8 cellular contexts compared by ENCODE assay signal in genomic region chr2:8684885-8685696, GRCh38. TPM values are rescaled to one million over a fixed set of nuclear protein-coding genes. Genes with fewer than 3 reads are reported as not detected.
A peak's percentile ranks its signal among the peaks of the same experiment; 100 is the strongest.
DNase-seq lines count a peak whose midpoint lies in the region; ATAC-seq, FAIRE-seq and TF ChIP-seq lines count a peak whose summit lies in the region.

No MANE protein-coding gene starts in this region.

- H3K9ac ChIP-seq in endothelial cell of umbilical vein (replicated peaks; ENCODE audit: extremely low read depth, insufficient read depth, low read length): no peak overlapping the region

- no peaks in the 10 kb centered on the region for H3K9me1 ChIP-seq in endothelial cell of umbilical vein (replicated peaks; ENCODE audit: control insufficient read depth, extremely low read depth, insufficient read depth, low read length)

- no peaks in the 10 kb centered on the region for H3K36me3 ChIP-seq in BJ (ENCODE audit: control insufficient read depth, insufficient read depth, low read length)
- H3K36me3 ChIP-seq in endothelial cell of umbilical vein (ENCODE audit: control insufficient read depth in 2 of 2, extremely low read depth in 1 of 2, insufficient read depth in 2 of 2, low read length in 2 of 2): no peaks in the 10 kb centered on the region

- H3K4me3 ChIP-seq in BJ (ENCODE audit: low read depth, low read length) (peak overlapping the region; percentile 94), endothelial cell of umbilical vein (replicated peaks in 1 of 3; ENCODE audit: insufficient read depth in 1 of 3, low read depth in 1 of 3, low read length in 3 of 3) (peak overlapping the region in 2 of 3 experiments; percentile 22 to 43)

- H3K27ac Mint-ChIP-seq in stimulated activated naive CD8-positive, alpha-beta T cell treated with anti-CD3 and anti-CD28 coated beads, Interleukin-15, amount 100 ng/mL, for 72 hours: peak overlapping the region; percentile 95 to 98

- H3K4me1 Mint-ChIP-seq in stimulated activated naive CD8-positive, alpha-beta T cell treated with anti-CD3 and anti-CD28 coated beads, Interleukin-15, amount 100 ng/mL, for 72 hours: peaks cover 20% of the 10 kb centered on the region

- TF ChIP-seq POLR2A in endothelial cell of umbilical vein (IDR thresholded peaks at IDR 0.05; ENCODE audit: low read depth, low read length): no peak

- H3K4me3 Mint-ChIP-seq in stimulated activated naive CD8-positive, alpha-beta T cell treated with anti-CD3 and anti-CD28 coated beads, Interleukin-15, amount 100 ng/mL, for 72 hours: peak overlapping the region; percentile 85 to 99

- TF ChIP-seq CTCF in BJ (IDR thresholded peaks at IDR 0.05; ENCODE audit: insufficient read depth, low read depth, low read length) (no peak), endothelial cell of umbilical vein (IDR thresholded peaks at IDR 0.05; ENCODE audit: extremely low read depth in 1 of 2, insufficient read depth in 1 of 2, low read depth in 1 of 2, low read length in 2 of 2) (no peak)

- H3K27me3 ChIP-seq in BJ (ENCODE audit: control insufficient read depth, insufficient read depth, low read length): no peaks in the 10 kb centered on the region
- H3K27me3 ChIP-seq in endothelial cell of umbilical vein (ENCODE audit: control insufficient read depth in 2 of 2, insufficient read depth in 2 of 2, low read length in 2 of 2): peaks cover 8 to 22% of the 10 kb centered on the region in 2 experiments

- CTCF ChIA-PET in BJ (lab: Yijun Ruan, JAX) (interaction anchor here (1.6 kb wide), 1 partner anchor 1258 kb away, joined by 11 read pairs; no protein-coding TSS in a partner anchor), endothelial cell of umbilical vein (lab: Charles Lee) (interaction anchor here (1.4 to 1.9 kb wide), 2 partner anchors 1257 to 1588 kb away, joined by 7 to 33 read pairs; no protein-coding TSS in a partner anchor)

- no peaks in the 10 kb centered on the region for H3K9me3 Mint-ChIP-seq in stimulated activated naive CD8-positive, alpha-beta T cell treated with anti-CD3 and anti-CD28 coated beads, Interleukin-15, amount 100 ng/mL, for 72 hours

- peak; percentile 4 for ATAC-seq in GM21619 (IDR thresholded peaks at IDR 0.05; ENCODE audit: unreplicated experiment)
- ATAC-seq in stimulated activated naive CD8-positive, alpha-beta T cell treated with anti-CD3 and anti-CD28 coated beads, Interleukin-15, amount 100 ng/mL, for 72 hours: peak; percentile 20
- no peak for ATAC-seq in HG03457 (IDR thresholded peaks at IDR 0.05; ENCODE audit: unreplicated experiment)

- H4K20me1 ChIP-seq in endothelial cell of umbilical vein (replicated peaks; ENCODE audit: control insufficient read depth, extremely low read depth, insufficient read depth, low read length): no peaks in the 10 kb centered on the region

- dilution Hi-C loops in endothelial cell of umbilical vein (cut with MboI; ENCODE audit: extremely low pct_ligation_motif_present, low sequenced_read_pairs): no loop called here

- no peak for FAIRE-seq in endothelial cell of umbilical vein (lab: Jason Lieb, UNC)

- H3K27me3 Mint-ChIP-seq in stimulated activated naive CD8-positive, alpha-beta T cell treated with anti-CD3 and anti-CD28 coated beads, Interleukin-15, amount 100 ng/mL, for 72 hours: no peaks in the 10 kb centered on the region

- peaks cover 37% of the 10 kb centered on the region for H3K4me1 ChIP-seq in endothelial cell of umbilical vein (ENCODE audit: control insufficient read depth, extremely low read depth, insufficient read depth, low read length)

- intact Hi-C loops in endothelial cell of umbilical vein (cut with micrococcal nuclease): loop anchor here (1.0 to 10.0 kb wide), 5 partner anchors 40 to 1860 kb away; no protein-coding TSS in a partner anchor

- DNase-seq in BJ (ENCODE audit: low read depth): no peak
- DNase-seq in NCI-H2227 (lab: John Stamatoyannopoulos, UW; ENCODE audit: unreplicated experiment): peak; percentile 52
- DNase-seq in activated CD8-positive, alpha-beta memory T cell treated with anti-CD3 and anti-CD28 coated beads for 48 hours (ENCODE audit: low read depth in 2 of 3, low spot score in 2 of 3): peak in 2 of 3 experiments; percentile 48 to 51
- no peak for DNase-seq in endothelial cell of umbilical vein (ENCODE audit: low read depth, low spot score)
- DNase-seq in mucosa of gallbladder (ENCODE audit: low spot score): peak; percentile 87
- DNase-seq in stimulated activated naive CD8-positive, alpha-beta T cell treated with anti-CD3 and anti-CD28 coated beads, Interleukin-15, amount 100 ng/mL, for 72 hours: peak; percentile 60 to 75

- no TSS peak for BruUV-seq in endothelial cell of umbilical vein (replicated peaks; lab: Mats Ljungman, UMichigan)

- peak overlapping the region; percentile 52 for H2AFZ ChIP-seq in endothelial cell of umbilical vein (ENCODE audit: low read depth, low read length)

- H3K9me3 ChIP-seq in endothelial cell of umbilical vein (replicated peaks; ENCODE audit: control insufficient read depth, insufficient read depth, low read length): no peaks in the 10 kb centered on the region

- no peak overlapping the region for H3K27ac ChIP-seq in endothelial cell of umbilical vein (ENCODE audit: insufficient read depth, low read depth, low read length)

- H3K4me2 ChIP-seq in endothelial cell of umbilical vein (ENCODE audit: insufficient read depth, low read length): peak overlapping the region; percentile 51

- POLR2A ChIA-PET in BJ (lab: Charles Lee): interaction anchor here (0.6 kb wide), 1 partner anchor 1004 kb away, joined by 3 read pairs; no protein-coding TSS in a partner anchor
- POLR2A ChIA-PET in endothelial cell of umbilical vein (lab: Charles Lee): no interaction called here

- H3K79me2 ChIP-seq in endothelial cell of umbilical vein (ENCODE audit: control insufficient read depth, insufficient read depth, low read length): no peaks in the 10 kb centered on the region

TF ChIP-seq in endothelial cell of umbilical vein, 7 proteins besides CTCF, POLR2A, EP300 and RAD21:
- TF ChIP-seq EZH2 (IDR thresholded peaks at IDR 0.05; ENCODE audit: borderline replicate concordance, low read depth, low read length, severe bottlenecking): peak; percentile 90
- TF ChIP-seq MYC (IDR thresholded peaks at IDR 0.05; ENCODE audit: low read depth, low read length): no peak
- peak; percentile 74 for TF ChIP-seq MAX (IDR thresholded peaks at IDR 0.05; ENCODE audit: insufficient read depth, insufficient read length)

RNA-seq across cellular contexts. Expression of gene ID2, which starts 3.2 kb away (rescaled TPM):
- polyA plus RNA-seq in BJ (2011; rRNA removed) (196 and 242 TPM in 2 replicates), endothelial cell of umbilical vein (29.1 and 31.9 TPM in 2 replicates)
- 65.9 and 131 TPM in 2 replicates for polyA minus RNA-seq in BJ (2011; rRNA and poly(A)+ RNA removed)
- total RNA-seq in endothelial cell of umbilical vein (4.1 and 4.7 TPM in 2 replicates), mucosa of gallbladder (208 TPM)
- polyA plus RNA-seq in endothelial cell of umbilical vein (2011; cell fraction: cytosol; rRNA removed): 17.6 and 24.7 TPM in 2 replicates
- 45.9 and 86.9 TPM in 2 replicates for polyA plus RNA-seq in endothelial cell of umbilical vein (2011; cell fraction: nucleus; rRNA removed)
- polyA plus RNA-seq in endothelial cell of umbilical vein (2012): 5.9 and 7.0 TPM in 2 replicates
- polyA minus RNA-seq in endothelial cell of umbilical vein: 17.6 and 19.0 TPM in 2 replicates
- polyA minus RNA-seq in endothelial cell of umbilical vein (2011; cell fraction: cytosol; rRNA and poly(A)+ RNA removed): 58.7 TPM
- 17.6 and 41.4 TPM in 2 replicates for polyA minus RNA-seq in endothelial cell of umbilical vein (2011; cell fraction: nucleus; rRNA and poly(A)+ RNA removed)

Comparison
In these comparisons a context has a peak if more than half of its experiments do, and no peak if none do; other contexts are left out.
1. DNase-seq: peak in NCI-H2227 (single experiment), activated CD8-positive, alpha-beta memory T cell treated with anti-CD3 and anti-CD28 coated beads for 48 hours (2 of 3), mucosa of gallbladder (single experiment) and stimulated activated naive CD8-positive, alpha-beta T cell treated with anti-CD3 and anti-CD28 coated beads, Interleukin-15, amount 100 ng/mL, for 72 hours (2 of 2); none in BJ (single experiment) and endothelial cell of umbilical vein (single experiment).
2. RNA of gene ID2, which starts 3.2 kb away (total RNA-seq): 208 TPM in mucosa of gallbladder (single experiment); 4.1 to 4.7 TPM in endothelial cell of umbilical vein; every median in the first group is over 10 times any median in the second.